ENCODE assay signal across 11 cellular contexts in the genomic region with DNA sequence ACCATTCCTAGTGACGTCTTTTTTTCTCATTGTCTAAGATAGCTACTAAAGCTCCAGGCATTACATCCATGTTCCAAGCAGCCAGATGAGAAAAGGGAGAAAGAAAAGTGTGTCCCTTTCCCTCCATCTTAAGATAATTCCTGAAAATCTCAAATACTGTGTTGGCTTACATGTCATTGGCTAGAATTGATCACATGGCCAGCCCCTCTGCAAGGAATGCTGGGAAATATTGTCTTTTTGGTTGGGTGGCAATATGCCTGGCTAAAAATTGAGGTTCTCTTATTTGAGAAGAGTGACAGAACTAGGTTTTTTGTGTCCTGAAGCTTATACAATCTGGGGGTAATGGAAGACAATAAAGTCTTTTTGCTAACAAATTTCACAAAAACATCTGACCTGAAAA.
"Had no signal": no experiment of that assay in that cellular context is flagged by ENCODE, and none has a peak within 500 bp of the region (broad histone marks: within the 10 kb centered on the region; RNA-seq: fewer than 3 reads in every experiment).

No MANE protein-coding gene starts in this region.

- H3K27ac ChIP-seq: GM23248 had no signal

- H3K9ac ChIP-seq: GM23248 had no signal

- H2AFZ ChIP-seq: GM23248, GM23338 had no signal

- H3K36me3 ChIP-seq: HAP-1 had no signal

- H3K9me3 ChIP-seq: HAP-1 had no signal

- DNase-seq: GM23248, GOT3, H7, H9, HCEC 1CT, HFFc6 had no signal

- H3K4me3 ChIP-seq: GM23248, GM23338, HAP-1 had no signal

- H3K4me1 ChIP-seq: HAP-1 had no signal

- ATAC-seq: GM23338, HCT116 had no signal

- H3K4me2 ChIP-seq: GM23338 had no signal

- FAIRE-seq: H1, H54 had no signal
